In the genomic region with DNA sequence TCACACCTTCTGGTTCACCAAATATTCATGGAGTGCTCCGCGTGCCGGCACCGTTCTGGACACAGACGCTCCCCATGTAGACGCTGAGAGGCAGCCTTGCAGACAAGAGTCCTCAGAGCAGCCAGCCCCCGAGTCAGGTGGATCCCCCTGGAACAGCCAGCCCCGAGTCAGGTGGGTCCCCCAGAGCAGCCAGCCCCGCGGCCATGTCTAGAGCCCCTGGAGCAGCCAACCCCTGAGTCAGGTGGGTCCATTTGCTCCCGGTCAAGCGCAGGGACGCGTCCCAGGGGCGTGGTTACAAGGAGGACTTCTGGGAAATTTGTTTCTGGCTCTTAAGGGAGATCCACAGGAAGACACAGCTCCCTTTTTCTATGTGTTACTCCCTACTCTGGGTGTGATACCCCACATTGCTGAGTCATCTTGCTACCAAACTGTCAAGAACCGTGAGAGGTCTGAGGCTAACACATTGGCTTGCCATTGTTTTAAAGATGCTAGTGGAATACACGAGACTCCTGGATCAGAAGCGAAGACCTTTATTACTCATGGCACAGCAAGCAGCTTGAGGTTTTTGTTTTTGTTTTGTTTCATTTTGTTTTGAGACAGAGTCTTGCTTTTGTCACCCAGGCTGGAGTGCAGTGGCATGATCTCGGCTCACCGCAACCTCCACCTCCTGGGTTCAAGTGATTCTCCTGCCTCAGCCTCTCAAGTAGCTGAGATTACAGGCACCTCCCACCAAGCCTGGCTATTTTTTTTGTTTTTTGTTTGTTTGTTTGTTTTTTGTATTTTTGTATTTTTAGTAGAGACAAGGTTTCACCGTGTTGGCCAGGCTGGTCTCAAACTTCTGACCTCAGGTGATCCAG, we compare ENCODE assay signal across 13 cellular contexts. TPM values are rescaled to one million over a fixed set of nuclear protein-coding genes. Genes with fewer than 3 reads are reported as not detected.
A peak's percentile ranks its signal among the peaks of the same experiment; 100 is the strongest.
DNase-seq lines count a peak whose midpoint lies in the region; ATAC-seq and TF ChIP-seq lines count a peak whose summit lies in the region.
"Had no signal": no experiment of that assay in that cellular context is flagged by ENCODE, and none has a peak within 500 bp of the region (broad histone marks: within the 10 kb centered on the region; RNA-seq: fewer than 3 reads in every experiment).

No MANE protein-coding gene starts in this region.

- DNase-seq in COR-L47 (lab: John Stamatoyannopoulos, UW) (peak; percentile 11), GM12865 (ENCODE audit: low read depth) (peak; percentile 79), NCI-H460 (ENCODE audit: extremely low read depth, low read depth) (peak; percentile 27), erythroblast (lab: John Stamatoyannopoulos, UW) (peak; percentile 54 to 67), mesenteric fat pad (ENCODE audit: low spot score) (no peak), glutamatergic neuron (no peak)
- DNase-seq: T-helper 17 cell, trophoblast cell had no signal

- no peak overlapping the region for H3K4me3 Mint-ChIP-seq in glutamatergic neuron (ENCODE audit: unreplicated experiment)
- H3K4me3 Mint-ChIP-seq: activated naive CD8-positive, alpha-beta T cell; dendritic cell treated with granulocyte-macrophage colony-stimulating factor and Interleukin-4, amounts not matched to agents 40 ng/mL and 50 ng/mL, for 4 days; T-helper 17 cell had no signal

- peaks cover 6% of the 10 kb centered on the region for H3K36me3 Mint-ChIP-seq in glutamatergic neuron (ENCODE audit: unreplicated experiment)
- H3K36me3 Mint-ChIP-seq: activated naive CD8-positive, alpha-beta T cell had no signal

- no peak overlapping the region for H3K27ac Mint-ChIP-seq in glutamatergic neuron (ENCODE audit: unreplicated experiment)
- H3K27ac Mint-ChIP-seq: activated naive CD8-positive, alpha-beta T cell; dendritic cell treated with granulocyte-macrophage colony-stimulating factor and Interleukin-4, amounts not matched to agents 40 ng/mL and 50 ng/mL, for 4 days; T-helper 17 cell had no signal

- TF ChIP-seq POLR2A in erythroblast (IDR thresholded peaks at IDR 0.05; ENCODE audit: low read length) = no peak

- H3K9me3 Mint-ChIP-seq in glutamatergic neuron (ENCODE audit: unreplicated experiment) = peaks cover 9% of the 10 kb centered on the region

- no peak for TF ChIP-seq CTCF in GM12865 (IDR thresholded peaks at IDR 0.05; ENCODE audit: insufficient read depth, low read depth, low read length, missing control alignments)
- TF ChIP-seq CTCF in glutamatergic neuron (IDR thresholded peaks at IDR 0.05; ENCODE audit: partially characterized antibody, unreplicated experiment) = no peak

- H3K27me3 Mint-ChIP-seq in glutamatergic neuron (ENCODE audit: unreplicated experiment) = peaks cover 12% of the 10 kb centered on the region
- H3K27me3 Mint-ChIP-seq: activated naive CD8-positive, alpha-beta T cell had no signal

- no peak for ATAC-seq in HG02885 (IDR thresholded peaks at IDR 0.05; ENCODE audit: poor library complexity, unreplicated experiment)
- ATAC-seq: psoas muscle, T-helper 17 cell had no signal

- peaks cover 11% of the 10 kb centered on the region for H3K4me1 Mint-ChIP-seq in glutamatergic neuron (ENCODE audit: low read depth, unreplicated experiment)

- no peak overlapping the region for H3K4me3 ChIP-seq in GM12865 (ENCODE audit: low read depth, low read length)
- H3K4me3 ChIP-seq: lung, psoas muscle had no signal

RNA-seq across cellular contexts. Expression of a gene that starts 43.3 kb away (rescaled TPM):
- total RNA-seq in NCI-H460 (2014; rRNA removed; shearing (Covaris generic)) = not detected in 2 replicates
- polyA plus RNA-seq in NCI-H460 (2014; cell fraction: nucleus; rRNA removed) = not detected in 2 replicates
- total RNA-seq in mesenteric fat pad (8.5 TPM), glutamatergic neuron (ENCODE audit: unreplicated experiment) (126 TPM)

Comparison
In these comparisons a context has a peak if more than half of its experiments do, and no peak if none do; other contexts are left out.
1. DNase-seq: peak in COR-L47 (single experiment), GM12865 (single experiment), NCI-H460 (single experiment) and erythroblast (2 of 2); none in mesenteric fat pad (single experiment) and glutamatergic neuron (single experiment).
2. RNA of a gene that starts 43.3 kb away (total RNA-seq): 126 TPM in glutamatergic neuron (single experiment); 8.5 TPM in mesenteric fat pad (single experiment) and not detected in NCI-H460; every median in the first group is over 10 times any median in the second.